Comparison of ENCODE assay signal across 15 cellular contexts in genomic region chr2:239193426-239193825, GRCh38.
A peak's percentile ranks its signal among the peaks of the same experiment; 100 is the strongest.
DNase-seq lines count a peak whose midpoint lies in the region; ATAC-seq, FAIRE-seq and TF ChIP-seq lines count a peak whose summit lies in the region.
"Had no signal": no experiment of that assay in that cellular context is flagged by ENCODE, and none has a peak within 500 bp of the region (broad histone marks: within the 10 kb centered on the region; RNA-seq: fewer than 3 reads in every experiment).

No MANE protein-coding gene starts in this region.

- no peak overlapping the region for H3K4me3 ChIP-seq in HepG2 (replicated peaks in 1 of 3; ENCODE audit: insufficient read depth in 1 of 3, low read depth in 2 of 3, low read length in 3 of 3)
- no peak overlapping the region for H3K4me3 ChIP-seq in psoas muscle
- H3K4me3 ChIP-seq in aorta (ENCODE audit: low read length in 2 of 2) = no peak overlapping the region

- CTCF ChIA-PET in HepG2 (lab: Yijun Ruan, JAX; ENCODE audit: low intra/inter-chr PET ratio, low total read pairs) = no interaction called here

- H2AFZ ChIP-seq in HepG2 (ENCODE audit: low read length) = no peak overlapping the region

- no peaks in the 10 kb centered on the region; the same call in 1 of the 2 replicates for H4K20me1 ChIP-seq in HepG2 (ENCODE audit: insufficient read depth, low read length)

- H3K9me3 ChIP-seq in HepG2 (ENCODE audit: low read length) (no peaks in the 10 kb centered on the region; the same call in 1 of the 2 replicates), psoas muscle (peaks cover 3% of the 10 kb centered on the region), aorta (ENCODE audit: control insufficient read depth, low read length) (no peaks in the 10 kb centered on the region)

- H3K27ac Mint-ChIP-seq in natural killer cell = no peak overlapping the region
- H3K27ac Mint-ChIP-seq in natural killer cell treated with Interleukin-12 subunit alpha and Interleukin-12 subunit beta and Interleukin-15 and Interleukin-18, amount 100 ng/mL, for 72 hours = no peak overlapping the region
- H3K27ac Mint-ChIP-seq: activated naive CD4-positive, alpha-beta T cell treated with anti-CD3 and anti-CD28 coated beads for 36 hours; T-helper 1 cell treated with Interleukin-12 subunit alpha and Interleukin-12 subunit beta and Interleukin-4 antibody, amounts not matched to agents 30 μg/mL and 1 μg/mL, for 36 hours had no signal

- H3K4me3 Mint-ChIP-seq in natural killer cell = no peak overlapping the region
- H3K4me3 Mint-ChIP-seq in natural killer cell treated with Interleukin-12 subunit alpha and Interleukin-12 subunit beta and Interleukin-15 and Interleukin-18, amount 100 ng/mL, for 72 hours = no peak overlapping the region
- H3K4me3 Mint-ChIP-seq: activated naive CD4-positive, alpha-beta T cell treated with anti-CD3 and anti-CD28 coated beads for 36 hours; nephron; T-helper 1 cell treated with Interleukin-12 subunit alpha and Interleukin-12 subunit beta and Interleukin-4 antibody, amounts not matched to agents 30 μg/mL and 1 μg/mL, for 36 hours had no signal

- in situ Hi-C loops in HepG2 (cut with HindIII; ENCODE audit: extremely low pct_ligation_motif_present, low pct_unique_long_range_greater_than_20kb) = no loop called here

- BruUV-seq in HepG2 (replicated peaks; lab: Mats Ljungman, UMichigan) = no TSS peak

- H3K27ac ChIP-seq in HepG2 (ENCODE audit: extremely low read length, insufficient read depth, low read length) = no peak overlapping the region
- H3K27ac ChIP-seq in psoas muscle = peak overlapping the region; percentile 41
- H3K27ac ChIP-seq in aorta (ENCODE audit: low read depth in 1 of 2, low read length in 2 of 2) = no peak overlapping the region

- H3K4me2 ChIP-seq in HepG2 (ENCODE audit: low read depth, low read length) = no peak overlapping the region

- no peak for TF ChIP-seq RAD21 in HepG2 (CRISPR knock-in tag; IDR thresholded peaks at IDR 0.05)

- 95% methylated on average over 9 of the region's 12 CpGs for WGBS in HepG2 (ENCODE audit: low lambda C conversion rate)
- WGBS in psoas muscle, 3 donors = 64 to 82% (median 70%) methylated on average over 12 of the region's 12 CpGs
- 81 to 86% methylated on average over 12 of the region's 12 CpGs for WGBS in aorta, 2 donors

- H3K36me3 ChIP-seq in HepG2 (replicated peaks in 1 of 2; ENCODE audit: control insufficient read depth in 1 of 2, insufficient read depth in 2 of 2, low read length in 2 of 2) (peaks cover 12 to 32% of the 10 kb centered on the region in 2 experiments; a peak in 4 of 5 replicates), psoas muscle (ENCODE audit: insufficient read depth in 1 of 2, low read depth in 1 of 2) (peaks cover 0 to 60% of the 10 kb centered on the region in 2 donors), aorta (ENCODE audit: control insufficient read depth in 1 of 2, insufficient read depth in 2 of 2, low read length in 1 of 2) (peaks cover 0 to 1% of the 10 kb centered on the region in 2 donors)

- H3K27me3 ChIP-seq in HepG2 (ENCODE audit: control insufficient read depth in 1 of 2, insufficient read depth in 2 of 2, low read length in 2 of 2) (no peaks in the 10 kb centered on the region), psoas muscle (ENCODE audit: insufficient read depth in 3 of 3, low read length in 2 of 3) (no peaks in the 10 kb centered on the region), aorta (ENCODE audit: control insufficient read depth in 1 of 2, insufficient read depth in 2 of 2, low read length in 1 of 2) (no peaks in the 10 kb centered on the region)

- FAIRE-seq in HepG2 (lab: Jason Lieb, UNC) = no peak
- FAIRE-seq: bronchial epithelial cell had no signal

- H3K9ac ChIP-seq in HepG2 (ENCODE audit: insufficient read depth, low read depth, low read length) = no peak overlapping the region

- peaks cover 24 to 52% of the 10 kb centered on the region in 2 donors for H3K4me1 Mint-ChIP-seq in natural killer cell
- H3K4me1 Mint-ChIP-seq in natural killer cell treated with Interleukin-12 subunit alpha and Interleukin-12 subunit beta and Interleukin-15 and Interleukin-18, amount 100 ng/mL, for 72 hours (ENCODE audit: low read depth in 2 of 2) = peaks cover 0 to 17% of the 10 kb centered on the region in 2 donors

- no peak for TF ChIP-seq CTCF in natural killer cell (IDR thresholded peaks at IDR 0.05)
- TF ChIP-seq CTCF in HepG2 (CRISPR knock-in tag; IDR thresholded peaks at IDR 0.05) = no peak
- no peak for TF ChIP-seq CTCF in psoas muscle (IDR thresholded peaks at IDR 0.05)

- no peaks in the 10 kb centered on the region for H3K79me2 ChIP-seq in HepG2 (ENCODE audit: insufficient read depth, low read length)

- no peaks in the 10 kb centered on the region for H3K4me1 ChIP-seq in HepG2 (ENCODE audit: insufficient read depth, low read length)
- H3K4me1 ChIP-seq in psoas muscle = peaks cover 38% of the 10 kb centered on the region
- H3K4me1 ChIP-seq in aorta (ENCODE audit: control insufficient read depth in 1 of 2, insufficient read depth in 2 of 2, low read length in 2 of 2) = no peaks in the 10 kb centered on the region

- intact Hi-C loops in natural killer cell (cut with micrococcal nuclease) (no loop called here), HepG2 (cut with micrococcal nuclease; ENCODE audit: unreplicated experiment) (no loop called here), psoas muscle (cut with DNase I) (no loop called here), aorta (cut with DNase I) (no loop called here)

- H3K36me3 Mint-ChIP-seq in natural killer cell = no peaks in the 10 kb centered on the region
- no peaks in the 10 kb centered on the region for H3K36me3 Mint-ChIP-seq in natural killer cell treated with Interleukin-12 subunit alpha and Interleukin-12 subunit beta and Interleukin-15 and Interleukin-18, amount 100 ng/mL, for 72 hours

- POLR2A ChIA-PET in HepG2 (lab: Yijun Ruan, JAX) = no interaction called here

- ATAC-seq in natural killer cell (no peak), HepG2 (no peak), psoas muscle (peak in 3 of 4 donors; percentile 6 to 23 (median 19)), aorta (ENCODE audit: low FRiP score) (no peak)
- ATAC-seq in natural killer cell treated with Interleukin-12 subunit alpha and Interleukin-12 subunit beta and Interleukin-15 and Interleukin-18, amount 100 ng/mL, for 72 hours = no peak

- no peaks in the 10 kb centered on the region for H3K27me3 Mint-ChIP-seq in natural killer cell (ENCODE audit: low read depth in 2 of 2)
- H3K27me3 Mint-ChIP-seq in natural killer cell treated with Interleukin-12 subunit alpha and Interleukin-12 subunit beta and Interleukin-15 and Interleukin-18, amount 100 ng/mL, for 72 hours = no peaks in the 10 kb centered on the region
- H3K27me3 Mint-ChIP-seq: CD8-positive, alpha-beta memory T cell had no signal

- DNase-seq in natural killer cell (peak; percentile 10), HepG2 (ENCODE audit: low spot score) (no peak), psoas muscle (no peak), aorta (peak; percentile 45 to 68), GF-D8 (lab: John Stamatoyannopoulos, UW) (no peak), NCI-H2227 treated with DMSO at 0.1 percent for 48 hours (lab: John Stamatoyannopoulos, UW) (no peak)
- DNase-seq in natural killer cell treated with Interleukin-12 subunit alpha and Interleukin-12 subunit beta and Interleukin-15 and Interleukin-18, amount 100 ng/mL, for 72 hours (ENCODE audit: low spot score) = no peak
- no peak for DNase-seq in activated CD4-positive, alpha-beta T cell treated with anti-CD3 and anti-CD28 coated beads, Interleukin-2, amount 50 U/mL, for 48 hours
- DNase-seq: activated naive CD4-positive, alpha-beta T cell treated with anti-CD3 and anti-CD28 coated beads for 36 hours; CD8-positive, alpha-beta memory T cell; Right ventricle myocardium superior; stimulated activated CD4-positive, alpha-beta T cell treated with anti-CD3 and anti-CD28 coated beads, Interleukin-4, amount 100 ng/mL, for 4 hours had no signal

- TF ChIP-seq EP300 in HepG2 (IDR thresholded peaks at IDR 0.05; ENCODE audit: low read depth in 2 of 2, low read length in 2 of 2) = no peak
- no peak for TF ChIP-seq EP300 in HepG2 (CRISPR knock-in tag; IDR thresholded peaks at IDR 0.05; ENCODE audit: borderline replicate concordance)

- H3K9me3 Mint-ChIP-seq in natural killer cell = no peaks in the 10 kb centered on the region
- H3K9me3 Mint-ChIP-seq in natural killer cell treated with Interleukin-12 subunit alpha and Interleukin-12 subunit beta and Interleukin-15 and Interleukin-18, amount 100 ng/mL, for 72 hours = no peaks in the 10 kb centered on the region
- H3K9me3 Mint-ChIP-seq: CD8-positive, alpha-beta memory T cell; nephron had no signal

- no peak for TF ChIP-seq POLR2A in HepG2 (IDR thresholded peaks at IDR 0.05; ENCODE audit: insufficient read depth in 1 of 2, low read depth in 2 of 2, low read length in 2 of 2)

TF ChIP-seq in HepG2, 621 proteins besides CTCF, POLR2A, EP300 and RAD21:
- TF ChIP-seq IKZF4 (CRISPR knock-in tag; IDR thresholded peaks at IDR 0.05; ENCODE audit: borderline replicate concordance, low read depth, not compliant biosample characterization) (no peak), THYN1 (CRISPR knock-in tag; IDR thresholded peaks at IDR 0.05; ENCODE audit: borderline replicate concordance, low read depth) (no peak), AGO2 (optimal IDR thresholded peaks at IDR 0.05; ENCODE audit: low read depth, low read length) (peak; percentile 32), ZBTB49 (CRISPR knock-in tag; IDR thresholded peaks at IDR 0.05; ENCODE audit: borderline replicate concordance) (no peak), KLF9 (CRISPR knock-in tag; IDR thresholded peaks at IDR 0.05; ENCODE audit: low read depth) (no peak)

Comparison
In these comparisons a context has a peak if more than half of its experiments do, and no peak if none do; other contexts are left out.
1. DNase-seq: peak in natural killer cell (single experiment) and aorta (2 of 2); none in natural killer cell treated with Interleukin-12 subunit alpha and Interleukin-12 subunit beta and Interleukin-15 and Interleukin-18, amount 100 ng/mL, for 72 hours (single experiment), HepG2 (single experiment), psoas muscle (0 of 2), activated CD4-positive, alpha-beta T cell treated with anti-CD3 and anti-CD28 coated beads, Interleukin-2, amount 50 U/mL, for 48 hours (0 of 2), GF-D8 (single experiment) and NCI-H2227 treated with DMSO at 0.1 percent for 48 hours (single experiment).
2. ATAC-seq: peak in psoas muscle (3 of 4); none in natural killer cell (0 of 3), natural killer cell treated with Interleukin-12 subunit alpha and Interleukin-12 subunit beta and Interleukin-15 and Interleukin-18, amount 100 ng/mL, for 72 hours (0 of 2), HepG2 (single experiment) and aorta (single experiment).